8 cellular contexts compared by ENCODE assay signal in genomic region chr11:62791501-62792192, GRCh38. TPM values are rescaled to one million over a fixed set of nuclear protein-coding genes. Genes with fewer than 3 reads are reported as not detected.
DNase-seq lines count a peak whose midpoint lies in the region; ATAC-seq and TF ChIP-seq lines count a peak whose summit lies in the region.

TSS of gene TMEM223 (minus strand) at chr11:62792006. CDS start at chr11:62791994, 12 bp downstream.

- peak; percentile 37 for DNase-seq in NCI-H146 treated with DMSO at 0.1 percent for 48 hours (lab: John Stamatoyannopoulos, UW; ENCODE audit: unreplicated experiment)
- peak; percentile 81 for DNase-seq in T1000 (lab: John Stamatoyannopoulos, UW)
- no peak for DNase-seq in astrocyte of the cerebellum (ENCODE audit: low read depth)
- peak; percentile 12 to 92 (median 77) for DNase-seq in hypothalamus (lab: John Stamatoyannopoulos, UW)
- peak; percentile 93 for DNase-seq in sciatic nerve (ENCODE audit: low spot score)
- DNase-seq in GOT3 (lab: John Stamatoyannopoulos, UW), result no peak

- H3K4me3 ChIP-seq in astrocyte of the cerebellum (ENCODE audit: low read depth, low read length), result peak within 1 kb of the TSS; percentile 90

- intact Hi-C loops in sciatic nerve (cut with DNase I), result no loop called here

- ATAC-seq in HG02763 (IDR thresholded peaks at IDR 0.05; ENCODE audit: unreplicated experiment) (peak; percentile 62), sciatic nerve (peak; percentile 93)

- peak; percentile 21; the same call in 1 of the 2 replicates for TF ChIP-seq CTCF in GM12874 (IDR thresholded peaks at IDR 0.05; ENCODE audit: insufficient read depth, low read depth, low read length)
- no peak for TF ChIP-seq CTCF in astrocyte of the cerebellum (IDR thresholded peaks at IDR 0.05; ENCODE audit: low read depth, low read length, missing control alignments)

- in situ Hi-C loops in astrocyte of the cerebellum (cut with HindIII; ENCODE audit: low sequenced_read_pairs), result no loop called here

RNA-seq across cellular contexts. Expression of gene TMEM223, which starts in this region (rescaled TPM):
- total RNA-seq in sciatic nerve, result 10.4 TPM

Comparison
In these comparisons a context has a peak if more than half of its experiments do, and no peak if none do; other contexts are left out.
1. DNase-seq: peak in NCI-H146 treated with DMSO at 0.1 percent for 48 hours (single experiment), T1000 (single experiment), hypothalamus (51 of 51) and sciatic nerve (single experiment); none in astrocyte of the cerebellum (single experiment) and GOT3 (single experiment).